Comparison of ENCODE assay signal across 8 cellular contexts in the genomic region with DNA sequence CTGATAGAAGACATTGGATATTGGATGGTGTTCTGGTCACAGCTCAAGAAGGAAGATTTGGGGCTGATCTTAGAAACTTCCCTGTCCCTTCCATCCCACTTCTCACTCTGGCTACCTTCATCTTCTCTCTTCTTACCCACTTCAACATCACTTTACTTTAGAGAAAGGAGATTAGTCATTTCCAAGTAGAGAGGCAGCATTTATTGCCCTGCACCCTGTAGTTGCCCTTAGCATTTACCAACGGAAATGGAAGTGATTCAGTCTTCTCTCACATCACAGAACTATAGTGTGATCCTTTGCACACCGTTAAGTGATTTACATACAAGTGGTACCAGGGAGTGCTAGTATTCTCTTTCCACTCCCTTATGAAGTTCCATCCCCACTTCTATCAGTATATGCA. TPM values are rescaled to one million over a fixed set of nuclear protein-coding genes. Genes with fewer than 3 reads are reported as not detected.
A peak's percentile ranks its signal among the peaks of the same experiment; 100 is the strongest.
DNase-seq lines count a peak whose midpoint lies in the region; ATAC-seq and TF ChIP-seq lines count a peak whose summit lies in the region.

No MANE protein-coding gene starts in this region.

- peak overlapping the region; percentile 99 for H3K27ac ChIP-seq in Panc1 (ENCODE audit: low read length)

- no TSS peak for BruUV-seq in Panc1 (replicated peaks; lab: Mats Ljungman, UMichigan)

- in situ Hi-C loops in Panc1 (cut with HindIII; ENCODE audit: low pct_unique_long_range_greater_than_20kb, low sequenced_read_pairs), result no loop called here

- H3K4me3 ChIP-seq in Panc1 (ENCODE audit: low read depth in 2 of 2, low read length in 2 of 2), result no peak overlapping the region

- TF ChIP-seq CTCF in Panc1 (IDR thresholded peaks at IDR 0.05), result no peak

- CTCF ChIA-PET in Panc1 (lab: Charles Lee), result no interaction called here

- DNase-seq in activated T-cell treated with anti-CD3 and anti-CD28 coated beads for 24 hours (ENCODE audit: low read depth) (peak; percentile 39), activated T-cell treated with anti-CD3 and anti-CD28 coated beads for 4 hours (no peak), Panc1 (ENCODE audit: low read depth, low spot score) (no peak), NCI-H82 treated with DMSO at 0.1 percent for 48 hours (lab: John Stamatoyannopoulos, UW; ENCODE audit: unreplicated experiment) (no peak), NCI-H1105 treated with DMSO at 0.1 percent for 48 hours (lab: John Stamatoyannopoulos, UW) (no peak), head of caudate nucleus (no peak)
- DNase-seq in effector CD4-positive, alpha-beta T cell, result peak; percentile 16
- DNase-seq in stimulated activated CD4-positive, alpha-beta T cell treated with anti-CD3 and anti-CD28 coated beads, Interleukin-4, amount 100 ng/mL, for 1 hour, result peak; percentile 16

- POLR2A ChIA-PET in Panc1 (lab: Charles Lee), result interaction anchor here (0.6 to 1.6 kb wide), 5 partner anchors 28 to 52 kb away, joined by 3 to 6 read pairs (median 4); partner anchors contain the start of gene PHLDA1

- no peaks in the 10 kb centered on the region for H3K36me3 ChIP-seq in Panc1 (ENCODE audit: control insufficient read depth, insufficient read depth, low read length)

- H3K9me3 ChIP-seq in Panc1 (ENCODE audit: control insufficient read depth, insufficient read depth, low read depth, low read length), result no peaks in the 10 kb centered on the region

- H3K4me1 ChIP-seq in Panc1 (ENCODE audit: control insufficient read depth, insufficient read depth, low read length), result peaks cover 71% of the 10 kb centered on the region

- no peak for ATAC-seq in Panc1

- no peaks in the 10 kb centered on the region for H3K27me3 ChIP-seq in Panc1 (ENCODE audit: control insufficient read depth, insufficient read depth, low read length)

- intact Hi-C loops in Panc1 (cut with micrococcal nuclease; ENCODE audit: unreplicated experiment) (loop anchor here (5.0 to 10.0 kb wide), 2 partner anchors 114 to 272 kb away; no protein-coding TSS in a partner anchor), head of caudate nucleus (cut with DNase I) (no loop called here)

RNA-seq across cellular contexts. Expression of gene PHLDA1, which starts 52.4 kb away (rescaled TPM):
- 159 TPM for total RNA-seq in Panc1 (2021; ENCODE audit: unreplicated experiment)
- 124 TPM for polyA plus RNA-seq in Panc1 (2012; ENCODE audit: insufficient read length)

Comparison
In these comparisons a context has a peak if more than half of its experiments do, and no peak if none do; other contexts are left out.
1. DNase-seq: peak in activated T-cell treated with anti-CD3 and anti-CD28 coated beads for 24 hours (single experiment), effector CD4-positive, alpha-beta T cell (single experiment) and stimulated activated CD4-positive, alpha-beta T cell treated with anti-CD3 and anti-CD28 coated beads, Interleukin-4, amount 100 ng/mL, for 1 hour (single experiment); none in activated T-cell treated with anti-CD3 and anti-CD28 coated beads for 4 hours (single experiment), Panc1 (single experiment), NCI-H82 treated with DMSO at 0.1 percent for 48 hours (single experiment), NCI-H1105 treated with DMSO at 0.1 percent for 48 hours (single experiment) and head of caudate nucleus (0 of 42).